In the genomic region with DNA sequence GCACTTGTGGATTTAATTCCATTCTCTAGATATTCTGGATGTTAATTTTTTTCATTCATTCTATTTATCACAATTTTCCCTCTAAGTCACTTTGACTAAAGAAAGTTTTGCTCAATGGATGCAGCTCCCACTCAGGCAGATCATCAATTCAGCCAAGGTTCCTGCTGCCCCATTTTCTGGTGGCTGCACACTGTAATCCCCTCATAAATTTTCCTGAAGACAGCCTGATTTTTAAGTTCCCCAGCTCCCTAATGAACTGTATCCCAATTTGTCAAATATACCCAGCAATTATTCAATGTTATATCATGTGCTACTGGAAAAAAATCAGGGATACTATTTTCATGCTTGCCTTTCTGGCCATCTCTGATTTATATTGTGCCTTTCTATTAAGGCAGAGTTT, we compare ENCODE assay signal across 30 cellular contexts.
"Had no signal": no experiment of that assay in that cellular context is flagged by ENCODE, and none has a peak within 500 bp of the region (broad histone marks: within the 10 kb centered on the region; RNA-seq: fewer than 3 reads in every experiment).

No MANE protein-coding gene starts in this region.

- H3K27ac Mint-ChIP-seq: activated B cell treated with CpG ODN at 0.5 μM for 24 hours; activated CD4-positive, alpha-beta memory T cell treated with anti-CD3 and anti-CD28 coated beads for 36 hours; activated CD4-positive, alpha-beta T cell treated with anti-CD3 and anti-CD28 coated beads, Interleukin-2, amount 10 ng/mL, durations not matched to agents 24 days and 14 days; activated CD8-positive, alpha-beta T cell treated with anti-CD3 and anti-CD28 coated beads for 36 hours; activated naive CD4-positive, alpha-beta T cell treated with anti-CD3 and anti-CD28 coated beads, Interleukin-2, amount 10 ng/mL, durations not matched to agents 7 days and 5 days; activated naive CD4-positive, alpha-beta T cell treated with anti-CD3 and anti-CD28 coated beads, Interleukin-2, amount 50 U/mL, for 24 hours; activated naive CD8-positive, alpha-beta T cell; activated naive CD8-positive, alpha-beta T cell treated with anti-CD3 and anti-CD28 coated beads, Interleukin-2, amount 10 ng/mL, durations not matched to agents 7 days and 5 days; activated naive CD8-positive, alpha-beta T cell treated with anti-CD3 and anti-CD28 coated beads, Interleukin-2, amount 50 U/mL, for 24 hours; activated T-cell treated with anti-CD3 and anti-CD28 coated beads, Interleukin-2, amount 50 U/mL, for 72 hours; activated T-helper 1 cell treated with anti-CD3 and anti-CD28 coated beads, Interleukin-12 subunit alpha, Interleukin-12 subunit beta, Interleukin-2, Interleukin-4 antibody, amounts not matched to agents 30 ng/mL and 10 ng/mL and 1 ng/mL, durations not matched to agents 14 hours and 24 hours and 36 hours; activated T-helper 17 cell treated with anti-CD3 and anti-CD28 coated beads, Interleukin-2, amount 50 U/mL, for 72 hours; T-helper 2 cell treated with Interferon-gamma antibody and Interleukin-4, amounts not matched to agents 5 μg/mL and 100 μg/mL, for 36 hours had no signal

- H3K9me3 Mint-ChIP-seq: activated B cell treated with CpG ODN at 0.5 μM for 24 hours; activated CD4-positive, alpha-beta memory T cell treated with anti-CD3 and anti-CD28 coated beads for 36 hours; activated CD4-positive, alpha-beta T cell treated with anti-CD3 and anti-CD28 coated beads, Interleukin-2, amount 10 ng/mL, durations not matched to agents 24 days and 14 days; activated CD8-positive, alpha-beta T cell treated with anti-CD3 and anti-CD28 coated beads for 36 hours; activated naive CD4-positive, alpha-beta T cell treated with anti-CD3 and anti-CD28 coated beads, Interleukin-2, amount 10 ng/mL, durations not matched to agents 7 days and 5 days; activated naive CD4-positive, alpha-beta T cell treated with anti-CD3 and anti-CD28 coated beads, Interleukin-2, amount 50 U/mL, for 24 hours; activated naive CD8-positive, alpha-beta T cell treated with anti-CD3 and anti-CD28 coated beads, Interleukin-2, amount 10 ng/mL, durations not matched to agents 7 days and 5 days; activated naive CD8-positive, alpha-beta T cell treated with anti-CD3 and anti-CD28 coated beads, Interleukin-2, amount 50 U/mL, for 24 hours; activated T-cell treated with anti-CD3 and anti-CD28 coated beads, Interleukin-2, amount 50 U/mL, for 4 hours; activated T-cell treated with anti-CD3 and anti-CD28 coated beads, Interleukin-2, amount 50 U/mL, for 72 hours; activated T-helper 1 cell treated with anti-CD3 and anti-CD28 coated beads, Interleukin-12 subunit alpha, Interleukin-12 subunit beta, Interleukin-2, Interleukin-4 antibody, amounts not matched to agents 30 ng/mL and 10 ng/mL and 1 ng/mL, durations not matched to agents 14 hours and 24 hours and 36 hours; activated T-helper 17 cell treated with anti-CD3 and anti-CD28 coated beads, Interleukin-2, amount 50 U/mL, for 72 hours; T-helper 2 cell treated with Interferon-gamma antibody and Interleukin-4, amounts not matched to agents 5 μg/mL and 100 μg/mL, for 36 hours had no signal

- H3K36me3 Mint-ChIP-seq: activated CD4-positive, alpha-beta memory T cell treated with anti-CD3 and anti-CD28 coated beads for 36 hours; activated naive CD4-positive, alpha-beta T cell treated with anti-CD3 and anti-CD28 coated beads, Interleukin-2, amount 10 ng/mL, durations not matched to agents 7 days and 5 days; activated naive CD4-positive, alpha-beta T cell treated with anti-CD3 and anti-CD28 coated beads, Interleukin-2, amount 50 U/mL, for 24 hours; activated naive CD8-positive, alpha-beta T cell; activated naive CD8-positive, alpha-beta T cell treated with anti-CD3 and anti-CD28 coated beads, Interleukin-2, amount 10 ng/mL, durations not matched to agents 7 days and 5 days had no signal

- ATAC-seq: activated CD8-positive, alpha-beta T cell treated with anti-CD3 and anti-CD28 coated beads for 36 hours; activated naive CD8-positive, alpha-beta T cell treated with anti-CD3 and anti-CD28 coated beads, Interleukin-2, amount 50 U/mL, for 24 hours; activated T-cell treated with anti-CD3 and anti-CD28 coated beads, Interleukin-2, amount 50 U/mL, for 4 hours; activated T-cell treated with anti-CD3 and anti-CD28 coated beads, Interleukin-2, amount 50 U/mL, for 72 hours; activated T-helper 17 cell treated with anti-CD3 and anti-CD28 coated beads, Interleukin-2, amount 50 U/mL, for 72 hours had no signal

- DNase-seq: activated B cell treated with CpG ODN at 0.5 μM for 24 hours; activated CD4-positive, alpha-beta memory T cell treated with anti-CD3 and anti-CD28 coated beads for 36 hours; activated CD4-positive, alpha-beta T cell treated with anti-CD3 and anti-CD28 coated beads for 4 hours; activated CD4-positive, alpha-beta T cell treated with anti-CD3 and anti-CD28 coated beads, Interleukin-2, amount 10 ng/mL, durations not matched to agents 24 days and 14 days; activated CD4-positive, alpha-beta T cell treated with anti-CD3 and anti-CD28 coated beads, Interleukin-2, amount 50 U/mL, for 1 hour; activated CD4-positive, alpha-beta T cell treated with anti-CD3 and anti-CD28 coated beads, Interleukin-2, amount 50 U/mL, for 4 hours; activated CD4-positive, CD25-positive, alpha-beta regulatory T cell treated with anti-CD3 and anti-CD28 coated beads, Interleukin-2, amount 50 U/mL, for 72 hours; activated CD8-positive, alpha-beta memory T cell treated with anti-CD3 and anti-CD28 coated beads, Interleukin-2, amount 50 U/mL, for 4 hours; activated CD8-positive, alpha-beta T cell treated with anti-CD3 and anti-CD28 coated beads for 36 hours; activated effector memory CD4-positive, alpha-beta T cell treated with anti-CD3 and anti-CD28 coated beads, Interleukin-2, amount 50 U/mL, for 16 hours; activated gamma-delta T cell treated with Interleukin-2 at 50 U/mL for 16 hours; activated naive CD4-positive, alpha-beta T cell; activated naive CD4-positive, alpha-beta T cell treated with anti-CD3 and anti-CD28 coated beads, Interleukin-2, amount 10 ng/mL, durations not matched to agents 7 days and 5 days; activated naive CD8-positive, alpha-beta T cell treated with anti-CD3 and anti-CD28 coated beads, Interleukin-2, amount 10 ng/mL, durations not matched to agents 7 days and 5 days; activated naive CD8-positive, alpha-beta T cell treated with anti-CD3 and anti-CD28 coated beads, Interleukin-2, amount 50 U/mL, for 24 hours; activated T-cell treated with anti-CD3 and anti-CD28 coated beads for 4 hours; activated T-cell treated with anti-CD3 and anti-CD28 coated beads, Interleukin-2, amount 50 U/mL, for 1 hour; activated T-cell treated with anti-CD3 and anti-CD28 coated beads, Interleukin-2, amount 50 U/mL, for 4 hours; activated T-cell treated with anti-CD3 and anti-CD28 coated beads, Interleukin-2, amount 50 U/mL, for 72 hours; amygdala; anterior cingulate cortex; brain microvascular endothelial cell; central memory CD4-positive, alpha-beta T cell; T-helper 2 cell; T-helper 9 cell had no signal

- H3K4me3 Mint-ChIP-seq: activated B cell treated with CpG ODN at 0.5 μM for 24 hours; activated CD4-positive, alpha-beta memory T cell treated with anti-CD3 and anti-CD28 coated beads for 36 hours; activated CD4-positive, alpha-beta T cell treated with anti-CD3 and anti-CD28 coated beads, Interleukin-2, amount 10 ng/mL, durations not matched to agents 24 days and 14 days; activated CD8-positive, alpha-beta T cell treated with anti-CD3 and anti-CD28 coated beads for 36 hours; activated naive CD4-positive, alpha-beta T cell treated with anti-CD3 and anti-CD28 coated beads, Interleukin-2, amount 10 ng/mL, durations not matched to agents 7 days and 5 days; activated naive CD4-positive, alpha-beta T cell treated with anti-CD3 and anti-CD28 coated beads, Interleukin-2, amount 50 U/mL, for 24 hours; activated naive CD8-positive, alpha-beta T cell; activated naive CD8-positive, alpha-beta T cell treated with anti-CD3 and anti-CD28 coated beads, Interleukin-2, amount 10 ng/mL, durations not matched to agents 7 days and 5 days; activated naive CD8-positive, alpha-beta T cell treated with anti-CD3 and anti-CD28 coated beads, Interleukin-2, amount 50 U/mL, for 24 hours; activated T-cell treated with anti-CD3 and anti-CD28 coated beads, Interleukin-2, amount 50 U/mL, for 4 hours; activated T-cell treated with anti-CD3 and anti-CD28 coated beads, Interleukin-2, amount 50 U/mL, for 72 hours; activated T-helper 1 cell treated with anti-CD3 and anti-CD28 coated beads, Interleukin-12 subunit alpha, Interleukin-12 subunit beta, Interleukin-2, Interleukin-4 antibody, amounts not matched to agents 30 ng/mL and 10 ng/mL and 1 ng/mL, durations not matched to agents 14 hours and 24 hours and 36 hours; activated T-helper 17 cell treated with anti-CD3 and anti-CD28 coated beads, Interleukin-2, amount 50 U/mL, for 72 hours; T-helper 2 cell treated with Interferon-gamma antibody and Interleukin-4, amounts not matched to agents 5 μg/mL and 100 μg/mL, for 36 hours had no signal

- H3K27me3 Mint-ChIP-seq: activated naive CD4-positive, alpha-beta T cell treated with anti-CD3 and anti-CD28 coated beads, Interleukin-2, amount 50 U/mL, for 24 hours; activated naive CD8-positive, alpha-beta T cell; activated naive CD8-positive, alpha-beta T cell treated with anti-CD3 and anti-CD28 coated beads, Interleukin-2, amount 10 ng/mL, durations not matched to agents 7 days and 5 days had no signal

- H3K4me1 Mint-ChIP-seq: activated B cell treated with CpG ODN at 0.5 μM for 24 hours; activated naive CD4-positive, alpha-beta T cell treated with anti-CD3 and anti-CD28 coated beads, Interleukin-2, amount 10 ng/mL, durations not matched to agents 7 days and 5 days; activated naive CD4-positive, alpha-beta T cell treated with anti-CD3 and anti-CD28 coated beads, Interleukin-2, amount 50 U/mL, for 24 hours; activated naive CD8-positive, alpha-beta T cell treated with anti-CD3 and anti-CD28 coated beads, Interleukin-2, amount 50 U/mL, for 24 hours; activated T-helper 17 cell treated with anti-CD3 and anti-CD28 coated beads, Interleukin-2, amount 50 U/mL, for 72 hours had no signal
